8 cellular contexts compared by ENCODE assay signal in genomic region chr12:12613334-12613733, GRCh38. TPM values are rescaled to one million over a fixed set of nuclear protein-coding genes. Genes with fewer than 3 reads are reported as not detected.
DNase-seq lines count a peak whose midpoint lies in the region; ATAC-seq, FAIRE-seq and TF ChIP-seq lines count a peak whose summit lies in the region.

No MANE protein-coding gene starts in this region.

- H3K27ac ChIP-seq in AG04450 (ENCODE audit: low read depth, low read length) (no peak overlapping the region), astrocyte (ENCODE audit: low read depth, low read length) (no peak overlapping the region), mucosa of rectum (ENCODE audit: low read depth in 2 of 2, low read length in 2 of 2) (peak overlapping the region; percentile 0 to 3)

- no peaks in the 10 kb centered on the region for H3K36me3 ChIP-seq in astrocyte (ENCODE audit: insufficient read depth, low read length)
- H3K36me3 ChIP-seq in mucosa of rectum (ENCODE audit: control insufficient read depth in 2 of 2, insufficient read depth in 2 of 2, low read length in 2 of 2), result no peaks in the 10 kb centered on the region

- TF ChIP-seq CTCF in AG04450 (IDR thresholded peaks at IDR 0.05; ENCODE audit: low read depth, low read length), result no peak
- TF ChIP-seq CTCF in HFF-Myc (IDR thresholded peaks at IDR 0.05; ENCODE audit: low read depth, low read length, missing control alignments), result no peak
- TF ChIP-seq CTCF in astrocyte (IDR thresholded peaks at IDR 0.05; ENCODE audit: insufficient read depth, low read depth, low read length), result no peak
- no peak for TF ChIP-seq CTCF in GM13977 (IDR thresholded peaks at IDR 0.05; ENCODE audit: extremely low read depth, insufficient read depth, missing control alignments)

- no peak for ATAC-seq in GM21529 (IDR thresholded peaks at IDR 0.05; ENCODE audit: unreplicated experiment)

- H3K9ac ChIP-seq in astrocyte (ENCODE audit: low read length), result peak overlapping the region; percentile 3
- H3K9ac ChIP-seq in mucosa of rectum (ENCODE audit: low read depth in 1 of 2, low read length in 2 of 2), result no peak overlapping the region

- FAIRE-seq in astrocyte (lab: Jason Lieb, UNC), result no peak

- H3K4me1 Mint-ChIP-seq in astrocyte (ENCODE audit: low read depth, unreplicated experiment), result peaks cover 10% of the 10 kb centered on the region

- H3K27me3 ChIP-seq in AG04450 (ENCODE audit: control insufficient read depth, insufficient read depth, low read length), result no peaks in the 10 kb centered on the region
- H3K27me3 ChIP-seq in astrocyte (ENCODE audit: insufficient read depth, low read length), result no peaks in the 10 kb centered on the region
- H3K27me3 ChIP-seq in mucosa of rectum (ENCODE audit: control insufficient read depth in 2 of 2, insufficient read depth in 2 of 2, low read length in 2 of 2), result no peaks in the 10 kb centered on the region

- H3K9me3 Mint-ChIP-seq in astrocyte (ENCODE audit: unreplicated experiment), result no peaks in the 10 kb centered on the region

- DNase-seq in AG04450 (ENCODE audit: low read depth, low spot score), result no peak
- no peak for DNase-seq in HFF-Myc (ENCODE audit: extremely low read depth, low read depth)
- no peak for DNase-seq in astrocyte (ENCODE audit: low read depth)
- DNase-seq in SIG-M5 treated with dmso at 0.1 percent for 504 hours (lab: John Stamatoyannopoulos, UW; ENCODE audit: unreplicated experiment), result no peak
- DNase-seq in GM13977 (ENCODE audit: low spot score), result no peak
- no peak for DNase-seq in NCI-H345 treated with DMSO at 0.1 percent for 48 hours (lab: John Stamatoyannopoulos, UW; ENCODE audit: unreplicated experiment)

- no peak overlapping the region for H2AFZ ChIP-seq in astrocyte (ENCODE audit: low read depth, low read length)

- H3K36me3 Mint-ChIP-seq in astrocyte (ENCODE audit: low read depth, unreplicated experiment), result no peaks in the 10 kb centered on the region

- H3K4me2 ChIP-seq in astrocyte (ENCODE audit: low read length), result peak overlapping the region; percentile 96

- H3K27ac Mint-ChIP-seq in astrocyte (ENCODE audit: unreplicated experiment), result no peak overlapping the region

- peaks cover 25% of the 10 kb centered on the region for H3K79me2 ChIP-seq in astrocyte (ENCODE audit: insufficient read depth, low read length)

- POLR2A ChIA-PET in AG04450 (lab: Yijun Ruan, JAX), result no interaction called here

- H3K9me3 ChIP-seq in AG04450 (ENCODE audit: control insufficient read depth, insufficient read depth, low read length), result no peaks in the 10 kb centered on the region; the same call in 1 of the 2 replicates
- H3K9me3 ChIP-seq in astrocyte (ENCODE audit: insufficient read depth, low read depth, low read length), result no peaks in the 10 kb centered on the region
- H3K9me3 ChIP-seq in mucosa of rectum (ENCODE audit: control insufficient read depth in 2 of 2, low read length in 2 of 2), result no peaks in the 10 kb centered on the region

- H3K27me3 Mint-ChIP-seq in astrocyte (ENCODE audit: low read depth, unreplicated experiment), result no peaks in the 10 kb centered on the region

- H3K4me3 ChIP-seq in AG04450 (ENCODE audit: low read depth, low read length), result peak overlapping the region; percentile 27; the same call in 1 of the 2 replicates
- H3K4me3 ChIP-seq in HFF-Myc (replicated peaks; ENCODE audit: low read depth, low read length), result peak overlapping the region; percentile 74
- no peak overlapping the region for H3K4me3 ChIP-seq in astrocyte (ENCODE audit: insufficient read depth, low read depth, low read length)
- H3K4me3 ChIP-seq in mucosa of rectum (ENCODE audit: low read length in 2 of 2), result no peak overlapping the region

- CTCF ChIA-PET in AG04450 (lab: Charles Lee), result no interaction called here

- in situ Hi-C loops in GM13977 (cut with MboI; ENCODE audit: low pct_unique_long_range_greater_than_20kb, low sequenced_read_pairs, unreplicated experiment), result no loop called here

- H4K20me1 ChIP-seq in astrocyte (ENCODE audit: insufficient read depth, low read length), result peaks cover 4% of the 10 kb centered on the region

- H3K4me3 Mint-ChIP-seq in astrocyte (ENCODE audit: unreplicated experiment), result peak overlapping the region; percentile 71

- H3K4me1 ChIP-seq in astrocyte (ENCODE audit: insufficient read depth, low read length) (no peaks in the 10 kb centered on the region), mucosa of rectum (ENCODE audit: control insufficient read depth in 2 of 2, insufficient read depth in 2 of 2, low read length in 2 of 2) (peaks cover 6 to 10% of the 10 kb centered on the region in 2 donors)

RNA-seq across cellular contexts. Expression of gene CREBL2, which starts 1.7 kb away (rescaled TPM):
- 24.2 and 31.0 TPM in 2 replicates for polyA plus RNA-seq in AG04450 (2011; rRNA removed)
- polyA minus RNA-seq in AG04450 (2011; rRNA and poly(A)+ RNA removed), result 11.4 and 18.0 TPM in 2 replicates
- 13.9 and 14.8 TPM in 2 replicates for total RNA-seq in astrocyte

RNA-seq across cellular contexts. Expression of gene DUSP16, which starts 50.7 kb away (rescaled TPM):
- polyA plus RNA-seq in AG04450 (2011; rRNA removed), result 11.1 and 12.8 TPM in 2 replicates
- 18.3 and 24.4 TPM in 2 replicates for polyA minus RNA-seq in AG04450 (2011; rRNA and poly(A)+ RNA removed)
- total RNA-seq in astrocyte, result 21.4 and 24.2 TPM in 2 replicates

Comparison
In these comparisons a context has a peak if more than half of its experiments do, and no peak if none do; other contexts are left out.
1. H3K27ac ChIP-seq: peak in mucosa of rectum (2 of 2); none in AG04450 (single experiment) and astrocyte (single experiment).
2. H3K4me3 ChIP-seq: peak in AG04450 (single experiment) and HFF-Myc (single experiment); none in astrocyte (single experiment) and mucosa of rectum (0 of 2).